ENCODE assay signal across 13 cellular contexts in genomic region chr4:37601527-37601926, GRCh38.
DNase-seq lines count a peak whose midpoint lies in the region; ATAC-seq and TF ChIP-seq lines count a peak whose summit lies in the region.
"Had no signal": no experiment of that assay in that cellular context is flagged by ENCODE, and none has a peak within 500 bp of the region (broad histone marks: within the 10 kb centered on the region; RNA-seq: fewer than 3 reads in every experiment).

No MANE protein-coding gene starts in this region.

- H3K36me3 Mint-ChIP-seq in type B pancreatic cell, result peaks cover 5% of the 10 kb centered on the region

- peak overlapping the region; percentile 37 for H3K27ac Mint-ChIP-seq in type B pancreatic cell

- no peak for TF ChIP-seq CTCF in fibroblast of mammary gland (conservative IDR thresholded peaks at IDR 0.05; ENCODE audit: control insufficient read depth, insufficient read depth, low read depth, low read length)
- TF ChIP-seq CTCF in type B pancreatic cell (conservative IDR thresholded peaks at IDR 0.05), result no peak

- DNase-seq in Right ventricle myocardium superior (peak; percentile 48), Right ventricle myocardium inferior (ENCODE audit: missing footprints) (no peak), SIG-M5 treated with dmso at 0.1 percent for 504 hours (lab: John Stamatoyannopoulos, UW; ENCODE audit: unreplicated experiment) (peak; percentile 82), fibroblast of mammary gland (ENCODE audit: low read depth) (peak; percentile 70), type B pancreatic cell (ENCODE audit: extremely low spot score, unreplicated experiment) (no peak)
- no peak for DNase-seq in activated CD4-positive, alpha-beta T cell treated with anti-CD3 and anti-CD28 coated beads for 48 hours
- no peak for DNase-seq in effector CD4-positive, alpha-beta T cell
- DNase-seq: activated T-cell treated with anti-CD3 and anti-CD28 coated beads for 4 hours, dorsolateral prefrontal cortex, ovary had no signal

- H3K4me3 ChIP-seq in fibroblast of mammary gland (ENCODE audit: control insufficient read depth, low read depth, low read length), result no peak overlapping the region
- H3K4me3 ChIP-seq: BLaER1, dorsolateral prefrontal cortex, ovary had no signal

- no peak for ATAC-seq in Right ventricle myocardium superior (ENCODE audit: poor library complexity)
- no peak for ATAC-seq in Right ventricle myocardium inferior
- ATAC-seq in GM21447 (IDR thresholded peaks at IDR 0.05; ENCODE audit: unreplicated experiment), result no peak
- ATAC-seq: SK-N-SH treated with all-trans-retinoic acid at 6 μM for 48 hours had no signal

- intact Hi-C loops in Right ventricle myocardium superior (cut with DNase I), result loop anchor here (5.0 to 10.0 kb wide), 3 partner anchors 83 to 433 kb away; partner anchors contain the start of gene RELL1
- intact Hi-C loops in Right ventricle myocardium inferior (cut with DNase I), result loop anchor here (5.0 kb wide), 1 partner anchor 431 kb away; no protein-coding TSS in a partner anchor

- H3K4me1 Mint-ChIP-seq in type B pancreatic cell (ENCODE audit: unreplicated experiment), result peaks cover 34% of the 10 kb centered on the region

- H3K27me3 Mint-ChIP-seq in type B pancreatic cell, result no peaks in the 10 kb centered on the region

- peaks cover 4% of the 10 kb centered on the region for H3K9me3 Mint-ChIP-seq in type B pancreatic cell

- peak overlapping the region; percentile 34 for H3K4me3 Mint-ChIP-seq in type B pancreatic cell

Comparison
In these comparisons a context has a peak if more than half of its experiments do, and no peak if none do; other contexts are left out.
1. DNase-seq: peak in Right ventricle myocardium superior (single experiment), SIG-M5 treated with dmso at 0.1 percent for 504 hours (single experiment) and fibroblast of mammary gland (single experiment); none in Right ventricle myocardium inferior (single experiment), type B pancreatic cell (single experiment), activated CD4-positive, alpha-beta T cell treated with anti-CD3 and anti-CD28 coated beads for 48 hours (single experiment) and effector CD4-positive, alpha-beta T cell (single experiment).